8 cellular contexts compared by ENCODE assay signal in the genomic region with DNA sequence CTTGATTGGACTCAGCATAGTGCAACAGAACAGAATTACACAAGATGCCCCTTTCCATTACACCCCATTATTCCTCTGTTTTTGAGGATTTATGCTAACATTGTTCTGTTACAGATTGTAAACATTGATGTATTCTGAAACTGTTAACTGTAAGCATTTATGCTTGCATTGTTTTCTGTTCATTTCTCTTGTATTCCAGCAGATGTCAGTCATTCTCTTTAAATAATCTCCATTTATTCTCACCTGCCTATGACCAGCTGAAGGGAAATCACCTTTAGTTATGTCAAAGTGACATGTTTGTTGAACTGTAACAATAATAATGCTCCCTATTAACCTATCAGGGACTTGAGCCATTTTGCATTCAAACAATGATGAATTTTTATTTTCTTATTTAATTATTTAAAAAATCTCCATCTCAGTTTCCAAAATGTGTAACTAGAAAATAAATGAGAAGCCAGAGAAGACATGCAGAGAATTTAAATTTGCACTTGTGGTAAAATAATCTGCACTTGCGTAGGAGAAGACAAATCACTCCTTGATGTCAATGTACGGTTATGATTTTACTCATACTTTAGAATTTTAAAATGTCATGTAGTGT.
A peak's percentile ranks its signal among the peaks of the same experiment; 100 is the strongest.
DNase-seq lines count a peak whose midpoint lies in the region; ATAC-seq and TF ChIP-seq lines count a peak whose summit lies in the region.

No MANE protein-coding gene starts in this region.

- no peaks in the 10 kb centered on the region for H3K27me3 Mint-ChIP-seq in nephron progenitor cell (ENCODE audit: low read depth, poor library complexity)

- peak; percentile 93 for ATAC-seq in GM21529 (IDR thresholded peaks at IDR 0.05; ENCODE audit: unreplicated experiment)
- peak; percentile 89 for ATAC-seq in HG03575 (IDR thresholded peaks at IDR 0.05; ENCODE audit: extremely low read depth, insufficient number of reproducible peaks, low FRiP score, unreplicated experiment)

- peaks cover 6% of the 10 kb centered on the region for H3K9me3 Mint-ChIP-seq in nephron progenitor cell

- no peaks in the 10 kb centered on the region for H3K36me3 Mint-ChIP-seq in nephron progenitor cell (ENCODE audit: low read depth)

- DNase-seq in DMS 273 (lab: John Stamatoyannopoulos, UW; ENCODE audit: unreplicated experiment) (peak; percentile 1), DMS 273 treated with DMSO at 0.1 percent for 48 hours (lab: John Stamatoyannopoulos, UW) (no peak), amniotic epithelial cell (ENCODE audit: low read depth) (peak; percentile 39), nephron progenitor cell (no peak), GOT3 (lab: John Stamatoyannopoulos, UW) (no peak), NCI-H446 treated with DMSO at 0.1 percent for 48 hours (lab: John Stamatoyannopoulos, UW) (no peak)

- no peak overlapping the region for H3K27ac Mint-ChIP-seq in nephron progenitor cell

- H3K4me3 Mint-ChIP-seq in nephron progenitor cell, result no peak overlapping the region

- H3K4me1 Mint-ChIP-seq in nephron progenitor cell, result peaks cover 3% of the 10 kb centered on the region

- TF ChIP-seq CTCF in nephron progenitor cell (IDR thresholded peaks at IDR 0.05), result peak; percentile 49

Comparison
In these comparisons a context has a peak if more than half of its experiments do, and no peak if none do; other contexts are left out.
1. DNase-seq: peak in DMS 273 (single experiment) and amniotic epithelial cell (single experiment); none in DMS 273 treated with DMSO at 0.1 percent for 48 hours (single experiment), nephron progenitor cell (single experiment), GOT3 (single experiment) and NCI-H446 treated with DMSO at 0.1 percent for 48 hours (single experiment).